Comparison of ENCODE assay signal across 8 cellular contexts in genomic region chr6:27753668-27754407, GRCh38.
A peak's percentile ranks its signal among the peaks of the same experiment; 100 is the strongest.
DNase-seq lines count a peak whose midpoint lies in the region; TF ChIP-seq lines count a peak whose summit lies in the region.

No MANE protein-coding gene starts in this region.

- TF ChIP-seq CTCF in LNCaP clone FGC (IDR thresholded peaks at IDR 0.05; ENCODE audit: control insufficient read depth, extremely low read depth, insufficient read depth) (0 out of 2 replicates have a peak, but pooled peaks have one; percentile 5), osteocyte (IDR thresholded peaks at IDR 0.05) (peak; percentile 23), type B pancreatic cell (conservative IDR thresholded peaks at IDR 0.05) (peak; percentile 49)

- in situ Hi-C loops in GM23248 (cut with MboI): loop anchor here (10.0 kb wide), 1 partner anchor 569 kb away; no protein-coding TSS in a partner anchor

- no peaks in the 10 kb centered on the region for H3K9me2 ChIP-seq in GM23248 (ENCODE audit: insufficient read depth)

- H3K9ac ChIP-seq in GM23248: peak overlapping the region; percentile 59

- H3K36me3 ChIP-seq in GM23248 (ENCODE audit: low read depth): no peaks in the 10 kb centered on the region

- peak overlapping the region; percentile 97 for H3K4me2 ChIP-seq in GM23248 (ENCODE audit: unreplicated experiment)

- H3F3A ChIP-seq in GM23248 (ENCODE audit: insufficient read depth): peaks cover 11% of the 10 kb centered on the region

- H3K4me3 ChIP-seq in GM23248: peak overlapping the region; percentile 83
- peak overlapping the region; percentile 94 for H3K4me3 ChIP-seq in LNCaP clone FGC (ENCODE audit: low read depth, low read length)

- H3K79me2 ChIP-seq in GM23248 (ENCODE audit: insufficient read depth): no peaks in the 10 kb centered on the region

- H3K9me3 ChIP-seq in GM23248 (ENCODE audit: low read depth): no peaks in the 10 kb centered on the region

- H2AFZ ChIP-seq in GM23248: peak overlapping the region; percentile 88

- H3K4me1 ChIP-seq in GM23248 (ENCODE audit: insufficient read depth): no peaks in the 10 kb centered on the region

- peak overlapping the region; percentile 92 for H3K4me3 Mint-ChIP-seq in osteocyte (ENCODE audit: unreplicated experiment)
- H3K4me3 Mint-ChIP-seq in type B pancreatic cell: peak overlapping the region; percentile 99

- no peak overlapping the region for H3K27ac ChIP-seq in GM23248

- H3K27me3 ChIP-seq in GM23248 (replicated peaks; ENCODE audit: insufficient read depth): no peaks in the 10 kb centered on the region

- H3K27ac Mint-ChIP-seq in osteocyte (ENCODE audit: unreplicated experiment) (peak overlapping the region; percentile 63), type B pancreatic cell (peak overlapping the region; percentile 99)

- H3K4me1 Mint-ChIP-seq in osteocyte (ENCODE audit: unreplicated experiment) (peaks cover 5% of the 10 kb centered on the region), type B pancreatic cell (ENCODE audit: unreplicated experiment) (peaks cover 4% of the 10 kb centered on the region)

- WGBS in GM23248 (ENCODE audit: low coverage in 1 of 2, low lambda C conversion rate in 2 of 2, missing lambda C conversion rate in 2 of 2), 2 experiments: 1 to 2% methylated on average over 12 of the region's 12 CpGs

- H3K36me3 Mint-ChIP-seq in osteocyte (ENCODE audit: unreplicated experiment): no peaks in the 10 kb centered on the region
- peaks cover 4% of the 10 kb centered on the region for H3K36me3 Mint-ChIP-seq in type B pancreatic cell

- no peaks in the 10 kb centered on the region for H4K20me1 ChIP-seq in GM23248 (ENCODE audit: insufficient read depth)

- DNase-seq in ELF-1 (ENCODE audit: low read depth, low spot score) (peak; percentile 89), GM23248 (peak; percentile 89), LNCaP clone FGC (ENCODE audit: low read depth) (peak; percentile 54), SHP77 (lab: John Stamatoyannopoulos, UW) (peak; percentile 84 to 91), foreskin melanocyte (peak; percentile 90), osteocyte (ENCODE audit: extremely low spot score, unreplicated experiment) (no peak), type B pancreatic cell (ENCODE audit: extremely low spot score, unreplicated experiment) (peak; percentile 75)
- peak; percentile 42 for DNase-seq in activated effector memory CD4-positive, alpha-beta T cell treated with Interleukin-2 at 50 U/mL for 16 hours

- H3K9me3 Mint-ChIP-seq in osteocyte (ENCODE audit: unreplicated experiment) (no peaks in the 10 kb centered on the region), type B pancreatic cell (no peaks in the 10 kb centered on the region)

- H3K27me3 Mint-ChIP-seq in osteocyte (ENCODE audit: unreplicated experiment) (peaks cover 39% of the 10 kb centered on the region), type B pancreatic cell (peaks cover 24% of the 10 kb centered on the region)
